ENCODE assay signal across 22 cellular contexts in the genomic region with DNA sequence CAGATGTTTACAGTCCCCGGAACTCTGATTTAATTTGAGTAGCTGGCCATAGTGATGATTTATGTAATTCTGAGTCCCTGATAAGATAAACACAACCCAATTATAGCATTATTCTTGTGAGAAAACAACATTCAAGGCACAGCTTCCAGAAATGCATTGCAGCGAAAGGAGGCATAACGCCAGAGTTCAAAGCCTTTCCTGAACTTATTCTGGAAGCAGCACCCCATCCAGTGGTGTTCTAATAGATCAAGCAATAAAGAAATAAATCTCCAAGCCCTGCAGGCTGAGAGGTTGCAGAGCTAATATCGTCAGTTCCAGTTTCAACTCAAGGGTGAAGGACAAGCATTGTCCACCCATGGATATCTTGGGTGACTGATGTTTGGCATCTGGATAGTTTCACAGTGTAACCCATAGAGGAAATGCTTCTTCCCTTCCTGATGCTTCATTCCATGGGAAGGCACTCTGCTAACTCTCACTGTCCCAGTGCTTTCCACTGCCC. TPM values are rescaled to one million over a fixed set of nuclear protein-coding genes. Genes with fewer than 3 reads are reported as not detected.
DNase-seq lines count a peak whose midpoint lies in the region; ATAC-seq and TF ChIP-seq lines count a peak whose summit lies in the region.
"Had no signal": no experiment of that assay in that cellular context is flagged by ENCODE, and none has a peak within 500 bp of the region (broad histone marks: within the 10 kb centered on the region; RNA-seq: fewer than 3 reads in every experiment).

No MANE protein-coding gene starts in this region.

- in situ Hi-C loops in ACHN (cut with HindIII; ENCODE audit: low pct_ligation_motif_present, low pct_unique_long_range_greater_than_20kb, low sequenced_read_pairs) = no loop called here

- H3K4me3 Mint-ChIP-seq in activated CD8-positive, alpha-beta memory T cell treated with anti-CD3 and anti-CD28 coated beads, Interleukin-2, amount 10 ng/mL, durations not matched to agents 7 days and 5 days = no peak overlapping the region
- H3K4me3 Mint-ChIP-seq: activated T-helper 17 cell treated with anti-CD3 and anti-CD28 coated beads, Interleukin-2, amount 50 U/mL, for 72 hours; memory B cell had no signal

- H3K27me3 Mint-ChIP-seq in activated CD8-positive, alpha-beta memory T cell treated with anti-CD3 and anti-CD28 coated beads, Interleukin-2, amount 10 ng/mL, durations not matched to agents 7 days and 5 days = no peaks in the 10 kb centered on the region
- H3K27me3 Mint-ChIP-seq: activated T-helper 17 cell treated with anti-CD3 and anti-CD28 coated beads, Interleukin-2, amount 50 U/mL, for 72 hours; memory B cell had no signal

- H3K9me3 ChIP-seq in adrenal gland (replicated peaks in 1 of 3) (no peaks in the 10 kb centered on the region), mesodermal cell (ENCODE audit: control insufficient read depth, low read length) (no peaks in the 10 kb centered on the region)

- H3K27me3 ChIP-seq in adrenal gland = no peaks in the 10 kb centered on the region

- peak; percentile 38 for TF ChIP-seq CTCF in AG09319 (IDR thresholded peaks at IDR 0.05; ENCODE audit: low read depth, low read length)
- peak in 1 of 6 experiments; percentile 39 for TF ChIP-seq CTCF in adrenal gland (IDR thresholded peaks at IDR 0.05)
- TF ChIP-seq CTCF in fibroblast of the aortic adventitia (IDR thresholded peaks at IDR 0.05; ENCODE audit: insufficient read depth, low read length) = peak; percentile 30

- H3K36me3 ChIP-seq in adrenal gland (replicated peaks in 1 of 2) (no peaks in the 10 kb centered on the region), mesodermal cell (ENCODE audit: control insufficient read depth, insufficient read depth, low read length) (peaks cover 15% of the 10 kb centered on the region)

- DNase-seq in AG09319 (ENCODE audit: extremely low read depth, low read depth) (peak; percentile 79), adrenal gland (peak; percentile 35 to 80 (median 66)), fibroblast of the aortic adventitia (ENCODE audit: low read depth) (peak; percentile 89), ACHN (no peak)
- DNase-seq in activated CD8-positive, alpha-beta memory T cell treated with anti-CD3 and anti-CD28 coated beads, Interleukin-2, amount 10 ng/mL, durations not matched to agents 7 days and 5 days = no peak
- DNase-seq: amygdala; dermis blood vessel endothelial cell; MV-4-11; NCI-H2081 treated with DMSO at 0.1 percent for 48 hours; NCI-H526; stimulated activated CD4-positive, alpha-beta T cell treated with anti-CD3 and anti-CD28 coated beads, Interleukin-4, amount 100 ng/mL, for 24 hours; SW 1271; trophoblast cell had no signal

- peaks cover 27 to 61% of the 10 kb centered on the region in 2 donors for H3K4me1 ChIP-seq in adrenal gland (replicated peaks in 1 of 2)
- peaks cover 49% of the 10 kb centered on the region for H3K4me1 ChIP-seq in mesodermal cell (ENCODE audit: control insufficient read depth, insufficient read depth, low read length, poor library complexity, severe bottlenecking)

- H3K27ac ChIP-seq in adrenal gland (peak overlapping the region in 3 of 5 donors; percentile 4 to 53 (median 45)), mesodermal cell (ENCODE audit: low read depth, low read length, severe bottlenecking) (peak overlapping the region; percentile 84)
- H3K27ac ChIP-seq: VCaP had no signal

- H3K27ac Mint-ChIP-seq in activated CD8-positive, alpha-beta memory T cell treated with anti-CD3 and anti-CD28 coated beads, Interleukin-2, amount 10 ng/mL, durations not matched to agents 7 days and 5 days = no peak overlapping the region
- H3K27ac Mint-ChIP-seq: activated T-helper 17 cell treated with anti-CD3 and anti-CD28 coated beads, Interleukin-2, amount 50 U/mL, for 72 hours; memory B cell had no signal

- TF ChIP-seq POLR2A in adrenal gland (IDR thresholded peaks at IDR 0.05) = no peak

- ATAC-seq in GM21786 (IDR thresholded peaks at IDR 0.05; ENCODE audit: unreplicated experiment) (no peak), HG02885 (IDR thresholded peaks at IDR 0.05; ENCODE audit: poor library complexity, unreplicated experiment) (no peak)
- no peak for ATAC-seq in activated CD8-positive, alpha-beta memory T cell treated with anti-CD3 and anti-CD28 coated beads, Interleukin-2, amount 10 ng/mL, durations not matched to agents 7 days and 5 days
- ATAC-seq: activated T-helper 17 cell treated with anti-CD3 and anti-CD28 coated beads, Interleukin-2, amount 50 U/mL, for 72 hours; HCT116; Panc1 had no signal

- no peaks in the 10 kb centered on the region for H3K36me3 Mint-ChIP-seq in activated CD8-positive, alpha-beta memory T cell treated with anti-CD3 and anti-CD28 coated beads, Interleukin-2, amount 10 ng/mL, durations not matched to agents 7 days and 5 days
- H3K36me3 Mint-ChIP-seq: memory B cell had no signal

- peaks cover 6% of the 10 kb centered on the region for H3K9me3 Mint-ChIP-seq in activated CD8-positive, alpha-beta memory T cell treated with anti-CD3 and anti-CD28 coated beads, Interleukin-2, amount 10 ng/mL, durations not matched to agents 7 days and 5 days (ENCODE audit: low read depth)

- WGBS in adrenal gland, 4 donors = 19 to 37% (median 24%) methylated on average over 4 of the region's 4 CpGs
- WGBS in mesodermal cell (ENCODE audit: insufficient coverage in 2 of 2), 2 experiments = 90% methylated on average over 3 of the region's 4 CpGs; no CpG with 5 or more reads in 1 of the 2 experiments

- intact Hi-C loops in adrenal gland (cut with DNase I) = no loop called here

- no peaks in the 10 kb centered on the region for H3K4me1 Mint-ChIP-seq in activated CD8-positive, alpha-beta memory T cell treated with anti-CD3 and anti-CD28 coated beads, Interleukin-2, amount 10 ng/mL, durations not matched to agents 7 days and 5 days
- H3K4me1 Mint-ChIP-seq: activated T-helper 17 cell treated with anti-CD3 and anti-CD28 coated beads, Interleukin-2, amount 50 U/mL, for 72 hours; memory B cell had no signal

- CTCF ChIA-PET in activated CD8-positive, alpha-beta memory T cell treated with anti-CD3 and anti-CD28 coated beads, Interleukin-2, amount 10 ng/mL, durations not matched to agents 7 days and 5 days (lab: Charles Lee) = interaction anchor here (0.5 kb wide), 1 partner anchor 73 kb away, joined by 3 read pairs; no protein-coding TSS in a partner anchor

- H3K4me3 ChIP-seq in adrenal gland (peak overlapping the region in 1 of 4 donors; percentile 10), fibroblast of the aortic adventitia (ENCODE audit: low read depth, low read length) (peak overlapping the region; percentile 42), mesodermal cell (ENCODE audit: extremely low read depth, insufficient read depth, low read length, poor library complexity, severe bottlenecking) (no peak overlapping the region)

RNA-seq across cellular contexts. Expression of a gene that starts 18.8 kb away (rescaled TPM):
- 100 to 1,000 TPM; 106 to 305 (median 143) TPM for total RNA-seq in adrenal gland
- polyA plus RNA-seq in adrenal gland = 100 to 1,000 TPM in 1 of 3 donors, 10 to 100 TPM in 2; 13.9 to 166 (median 15.4) TPM
- 38.3 and 64.1 TPM in 2 replicates for total RNA-seq in fibroblast of the aortic adventitia (ENCODE audit: low replicate concordance)
- 203 TPM for polyA plus RNA-seq in mesodermal cell (2013, experiment 1 of 2)
- polyA plus RNA-seq in mesodermal cell (2013, experiment 2 of 2) = 184 TPM
- under 1 TPM in 1 of 2 experiments, not detected in 1; 0.14 TPM for total RNA-seq in activated CD8-positive, alpha-beta memory T cell treated with anti-CD3 and anti-CD28 coated beads, Interleukin-2, amount 10 ng/mL, durations not matched to agents 7 days and 5 days
- total RNA-seq: G401 had no signal

Comparison
In these comparisons a context has a peak if more than half of its experiments do, and no peak if none do; other contexts are left out.
1. DNase-seq: peak in AG09319 (single experiment), adrenal gland (7 of 7) and fibroblast of the aortic adventitia (single experiment); none in ACHN (single experiment) and activated CD8-positive, alpha-beta memory T cell treated with anti-CD3 and anti-CD28 coated beads, Interleukin-2, amount 10 ng/mL, durations not matched to agents 7 days and 5 days (single experiment).
2. RNA of a gene that starts 18.8 kb away (total RNA-seq): 106 to 305 TPM in adrenal gland and 38.3 to 64.1 TPM in fibroblast of the aortic adventitia; 0.14 TPM in activated CD8-positive, alpha-beta memory T cell treated with anti-CD3 and anti-CD28 coated beads, Interleukin-2, amount 10 ng/mL, durations not matched to agents 7 days and 5 days; every median in the first group is over 10 times any median in the second.